In the genomic region with DNA sequence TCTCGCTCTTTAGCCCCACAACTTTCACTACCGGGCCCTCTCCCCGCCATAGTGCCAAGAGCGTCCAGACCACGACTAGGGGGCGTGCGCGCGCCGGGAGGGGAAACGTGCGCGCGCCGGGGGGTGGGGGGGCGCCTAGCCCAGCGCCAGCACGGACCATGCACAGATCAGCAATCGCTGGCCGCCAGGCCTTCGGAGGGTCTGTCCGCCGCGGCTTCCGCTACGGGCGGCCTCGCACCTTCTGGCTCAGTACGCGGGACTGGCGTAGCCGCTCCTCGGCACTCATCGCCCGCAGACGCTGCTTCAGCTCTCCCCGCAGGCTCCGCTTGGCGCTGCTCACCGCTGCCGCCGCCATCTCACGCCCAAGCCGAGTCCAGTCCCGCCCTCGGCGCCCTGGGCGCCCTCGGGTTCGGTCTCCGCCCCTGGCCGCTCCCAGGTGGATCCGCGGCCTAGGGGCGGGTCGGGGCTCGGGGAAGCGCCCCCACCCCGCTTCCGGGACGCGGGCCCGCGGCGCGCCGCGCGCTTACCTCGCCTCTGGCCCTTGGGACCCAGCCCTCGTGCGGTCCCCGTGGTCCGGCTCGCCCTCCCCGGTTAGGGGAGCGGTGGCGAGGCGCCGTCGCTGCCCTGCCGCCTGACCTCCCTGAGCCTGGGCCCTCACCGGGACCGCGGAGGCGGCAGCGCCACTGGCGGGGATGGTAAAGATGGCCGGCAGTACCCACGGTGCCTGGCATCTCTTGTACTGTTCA, we compare ENCODE assay signal across 1 cellular context.
A peak's percentile ranks its signal among the peaks of the same experiment; 100 is the strongest.
TF ChIP-seq lines count a peak whose summit lies in the region.

MTHFS (minus strand) TSS at position 381 of the 746 bp plus-strand sequence; CDS start at position 355, 26 bp downstream.

TF ChIP-seq in HepG2, 621 proteins besides CTCF, POLR2A, EP300 and RAD21 (continued from another document and continues in another):
- TF ChIP-seq, protein P1, sequence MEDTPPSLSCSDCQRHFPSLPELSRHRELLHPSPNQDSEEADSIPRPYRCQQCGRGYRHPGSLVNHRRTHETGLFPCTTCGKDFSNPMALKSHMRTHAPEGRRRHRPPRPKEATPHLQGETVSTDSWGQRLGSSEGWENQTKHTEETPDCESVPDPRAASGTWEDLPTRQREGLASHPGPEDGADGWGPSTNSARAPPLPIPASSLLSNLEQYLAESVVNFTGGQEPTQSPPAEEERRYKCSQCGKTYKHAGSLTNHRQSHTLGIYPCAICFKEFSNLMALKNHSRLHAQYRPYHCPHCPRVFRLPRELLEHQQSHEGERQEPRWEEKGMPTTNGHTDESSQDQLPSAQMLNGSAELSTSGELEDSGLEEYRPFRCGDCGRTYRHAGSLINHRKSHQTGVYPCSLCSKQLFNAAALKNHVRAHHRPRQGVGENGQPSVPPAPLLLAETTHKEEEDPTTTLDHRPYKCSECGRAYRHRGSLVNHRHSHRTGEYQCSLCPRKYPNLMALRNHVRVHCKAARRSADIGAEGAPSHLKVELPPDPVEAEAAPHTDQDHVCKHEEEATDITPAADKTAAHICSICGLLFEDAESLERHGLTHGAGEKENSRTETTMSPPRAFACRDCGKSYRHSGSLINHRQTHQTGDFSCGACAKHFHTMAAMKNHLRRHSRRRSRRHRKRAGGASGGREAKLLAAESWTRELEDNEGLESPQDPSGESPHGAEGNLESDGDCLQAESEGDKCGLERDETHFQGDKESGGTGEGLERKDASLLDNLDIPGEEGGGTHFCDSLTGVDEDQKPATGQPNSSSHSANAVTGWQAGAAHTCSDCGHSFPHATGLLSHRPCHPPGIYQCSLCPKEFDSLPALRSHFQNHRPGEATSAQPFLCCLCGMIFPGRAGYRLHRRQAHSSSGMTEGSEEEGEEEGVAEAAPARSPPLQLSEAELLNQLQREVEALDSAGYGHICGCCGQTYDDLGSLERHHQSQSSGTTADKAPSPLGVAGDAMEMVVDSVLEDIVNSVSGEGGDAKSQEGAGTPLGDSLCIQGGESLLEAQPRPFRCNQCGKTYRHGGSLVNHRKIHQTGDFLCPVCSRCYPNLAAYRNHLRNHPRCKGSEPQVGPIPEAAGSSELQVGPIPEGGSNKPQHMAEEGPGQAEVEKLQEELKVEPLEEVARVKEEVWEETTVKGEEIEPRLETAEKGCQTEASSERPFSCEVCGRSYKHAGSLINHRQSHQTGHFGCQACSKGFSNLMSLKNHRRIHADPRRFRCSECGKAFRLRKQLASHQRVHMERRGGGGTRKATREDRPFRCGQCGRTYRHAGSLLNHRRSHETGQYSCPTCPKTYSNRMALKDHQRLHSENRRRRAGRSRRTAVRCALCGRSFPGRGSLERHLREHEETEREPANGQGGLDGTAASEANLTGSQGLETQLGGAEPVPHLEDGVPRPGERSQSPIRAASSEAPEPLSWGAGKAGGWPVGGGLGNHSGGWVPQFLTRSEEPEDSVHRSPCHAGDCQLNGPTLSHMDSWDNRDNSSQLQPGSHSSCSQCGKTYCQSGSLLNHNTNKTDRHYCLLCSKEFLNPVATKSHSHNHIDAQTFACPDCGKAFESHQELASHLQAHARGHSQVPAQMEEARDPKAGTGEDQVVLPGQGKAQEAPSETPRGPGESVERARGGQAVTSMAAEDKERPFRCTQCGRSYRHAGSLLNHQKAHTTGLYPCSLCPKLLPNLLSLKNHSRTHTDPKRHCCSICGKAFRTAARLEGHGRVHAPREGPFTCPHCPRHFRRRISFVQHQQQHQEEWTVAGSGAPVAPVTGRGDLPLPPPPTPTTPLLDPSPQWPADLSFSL (CRISPR knock-in tag; IDR thresholded peaks at IDR 0.05) = no peak
- peak; percentile 72; the same call in 1 of the 2 replicates for TF ChIP-seq IRX3 (CRISPR knock-in tag; IDR thresholded peaks at IDR 0.05; ENCODE audit: borderline replicate concordance, low read depth)
- TF ChIP-seq ZNF354B (CRISPR knock-in tag; IDR thresholded peaks at IDR 0.05) = no peak
- TF ChIP-seq RELA (CRISPR knock-in tag; IDR thresholded peaks at IDR 0.05) = no peak
- TF ChIP-seq, protein P2, sequence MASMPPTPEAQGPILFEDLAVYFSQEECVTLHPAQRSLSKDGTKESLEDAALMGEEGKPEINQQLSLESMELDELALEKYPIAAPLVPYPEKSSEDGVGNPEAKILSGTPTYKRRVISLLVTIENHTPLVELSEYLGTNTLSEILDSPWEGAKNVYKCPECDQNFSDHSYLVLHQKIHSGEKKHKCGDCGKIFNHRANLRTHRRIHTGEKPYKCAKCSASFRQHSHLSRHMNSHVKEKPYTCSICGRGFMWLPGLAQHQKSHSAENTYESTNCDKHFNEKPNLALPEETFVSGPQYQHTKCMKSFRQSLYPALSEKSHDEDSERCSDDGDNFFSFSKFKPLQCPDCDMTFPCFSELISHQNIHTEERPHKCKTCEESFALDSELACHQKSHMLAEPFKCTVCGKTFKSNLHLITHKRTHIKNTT (CRISPR knock-in tag; IDR thresholded peaks at IDR 0.05) = 0 out of 2 replicates have a peak, but pooled peaks have one; percentile 37
- TF ChIP-seq MYC (CRISPR knock-in tag; IDR thresholded peaks at IDR 0.05; ENCODE audit: borderline replicate concordance) = peak; percentile 88
- TF ChIP-seq, protein P3, sequence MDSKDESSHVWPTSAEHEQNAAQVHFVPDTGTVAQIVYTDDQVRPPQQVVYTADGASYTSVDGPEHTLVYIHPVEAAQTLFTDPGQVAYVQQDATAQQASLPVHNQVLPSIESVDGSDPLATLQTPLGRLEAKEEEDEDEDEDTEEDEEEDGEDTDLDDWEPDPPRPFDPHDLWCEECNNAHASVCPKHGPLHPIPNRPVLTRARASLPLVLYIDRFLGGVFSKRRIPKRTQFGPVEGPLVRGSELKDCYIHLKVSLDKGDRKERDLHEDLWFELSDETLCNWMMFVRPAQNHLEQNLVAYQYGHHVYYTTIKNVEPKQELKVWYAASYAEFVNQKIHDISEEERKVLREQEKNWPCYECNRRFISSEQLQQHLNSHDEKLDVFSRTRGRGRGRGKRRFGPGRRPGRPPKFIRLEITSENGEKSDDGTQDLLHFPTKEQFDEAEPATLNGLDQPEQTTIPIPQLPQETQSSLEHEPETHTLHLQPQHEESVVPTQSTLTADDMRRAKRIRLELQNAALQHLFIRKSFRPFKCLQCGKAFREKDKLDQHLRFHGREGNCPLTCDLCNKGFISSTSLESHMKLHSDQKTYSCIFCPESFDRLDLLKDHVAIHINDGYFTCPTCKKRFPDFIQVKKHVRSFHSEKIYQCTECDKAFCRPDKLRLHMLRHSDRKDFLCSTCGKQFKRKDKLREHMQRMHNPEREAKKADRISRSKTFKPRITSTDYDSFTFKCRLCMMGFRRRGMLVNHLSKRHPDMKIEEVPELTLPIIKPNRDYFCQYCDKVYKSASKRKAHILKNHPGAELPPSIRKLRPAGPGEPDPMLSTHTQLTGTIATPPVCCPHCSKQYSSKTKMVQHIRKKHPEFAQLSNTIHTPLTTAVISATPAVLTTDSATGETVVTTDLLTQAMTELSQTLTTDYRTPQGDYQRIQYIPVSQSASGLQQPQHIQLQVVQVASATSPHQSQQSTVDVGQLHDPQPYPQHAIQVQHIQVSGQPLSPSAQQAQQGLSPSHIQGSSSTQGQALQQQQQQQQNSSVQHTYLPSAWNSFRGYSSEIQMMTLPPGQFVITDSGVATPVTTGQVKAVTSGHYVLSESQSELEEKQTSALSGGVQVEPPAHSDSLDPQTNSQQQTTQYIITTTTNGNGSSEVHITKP (CRISPR knock-in tag; IDR thresholded peaks at IDR 0.05; ENCODE audit: low read depth) = 0 out of 2 replicates have a peak, but pooled peaks have one; percentile 38
- 0 out of 2 replicates have a peak, but pooled peaks have one; percentile 13 for TF ChIP-seq ZNF780A (CRISPR knock-in tag; IDR thresholded peaks at IDR 0.05)
- peak; percentile 91; the same call in 1 of the 2 replicates for TF ChIP-seq ZNF451 (CRISPR knock-in tag; IDR thresholded peaks at IDR 0.05)
- TF ChIP-seq ZSCAN21 (CRISPR knock-in tag; IDR thresholded peaks at IDR 0.05; ENCODE audit: borderline replicate concordance) = peak; percentile 94
- peak; percentile 81 for TF ChIP-seq ISL2 (CRISPR knock-in tag; IDR thresholded peaks at IDR 0.05)
- TF ChIP-seq ZNF720 (CRISPR knock-in tag; IDR thresholded peaks at IDR 0.05) = 0 out of 2 replicates have a peak, but pooled peaks have one; percentile 59
- TF ChIP-seq CC2D1A (CRISPR knock-in tag; IDR thresholded peaks at IDR 0.05) = no peak
- TF ChIP-seq, protein P4, sequence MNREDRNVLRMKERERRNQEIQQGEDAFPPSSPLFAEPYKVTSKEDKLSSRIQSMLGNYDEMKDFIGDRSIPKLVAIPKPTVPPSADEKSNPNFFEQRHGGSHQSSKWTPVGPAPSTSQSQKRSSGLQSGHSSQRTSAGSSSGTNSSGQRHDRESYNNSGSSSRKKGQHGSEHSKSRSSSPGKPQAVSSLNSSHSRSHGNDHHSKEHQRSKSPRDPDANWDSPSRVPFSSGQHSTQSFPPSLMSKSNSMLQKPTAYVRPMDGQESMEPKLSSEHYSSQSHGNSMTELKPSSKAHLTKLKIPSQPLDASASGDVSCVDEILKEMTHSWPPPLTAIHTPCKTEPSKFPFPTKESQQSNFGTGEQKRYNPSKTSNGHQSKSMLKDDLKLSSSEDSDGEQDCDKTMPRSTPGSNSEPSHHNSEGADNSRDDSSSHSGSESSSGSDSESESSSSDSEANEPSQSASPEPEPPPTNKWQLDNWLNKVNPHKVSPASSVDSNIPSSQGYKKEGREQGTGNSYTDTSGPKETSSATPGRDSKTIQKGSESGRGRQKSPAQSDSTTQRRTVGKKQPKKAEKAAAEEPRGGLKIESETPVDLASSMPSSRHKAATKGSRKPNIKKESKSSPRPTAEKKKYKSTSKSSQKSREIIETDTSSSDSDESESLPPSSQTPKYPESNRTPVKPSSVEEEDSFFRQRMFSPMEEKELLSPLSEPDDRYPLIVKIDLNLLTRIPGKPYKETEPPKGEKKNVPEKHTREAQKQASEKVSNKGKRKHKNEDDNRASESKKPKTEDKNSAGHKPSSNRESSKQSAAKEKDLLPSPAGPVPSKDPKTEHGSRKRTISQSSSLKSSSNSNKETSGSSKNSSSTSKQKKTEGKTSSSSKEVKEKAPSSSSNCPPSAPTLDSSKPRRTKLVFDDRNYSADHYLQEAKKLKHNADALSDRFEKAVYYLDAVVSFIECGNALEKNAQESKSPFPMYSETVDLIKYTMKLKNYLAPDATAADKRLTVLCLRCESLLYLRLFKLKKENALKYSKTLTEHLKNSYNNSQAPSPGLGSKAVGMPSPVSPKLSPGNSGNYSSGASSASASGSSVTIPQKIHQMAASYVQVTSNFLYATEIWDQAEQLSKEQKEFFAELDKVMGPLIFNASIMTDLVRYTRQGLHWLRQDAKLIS (CRISPR knock-in tag; IDR thresholded peaks at IDR 0.05) = no peak
- peak; percentile 82; the same call in 1 of the 2 replicates for TF ChIP-seq NAIF1 (CRISPR knock-in tag; IDR thresholded peaks at IDR 0.05; ENCODE audit: borderline replicate concordance)
- TF ChIP-seq NFKBIZ (CRISPR knock-in tag; IDR thresholded peaks at IDR 0.05) = no peak; the same call in 1 of the 2 replicates
- TF ChIP-seq NKX3-1 (CRISPR knock-in tag; IDR thresholded peaks at IDR 0.05) = peak; percentile 96
- TF ChIP-seq, protein P5, sequence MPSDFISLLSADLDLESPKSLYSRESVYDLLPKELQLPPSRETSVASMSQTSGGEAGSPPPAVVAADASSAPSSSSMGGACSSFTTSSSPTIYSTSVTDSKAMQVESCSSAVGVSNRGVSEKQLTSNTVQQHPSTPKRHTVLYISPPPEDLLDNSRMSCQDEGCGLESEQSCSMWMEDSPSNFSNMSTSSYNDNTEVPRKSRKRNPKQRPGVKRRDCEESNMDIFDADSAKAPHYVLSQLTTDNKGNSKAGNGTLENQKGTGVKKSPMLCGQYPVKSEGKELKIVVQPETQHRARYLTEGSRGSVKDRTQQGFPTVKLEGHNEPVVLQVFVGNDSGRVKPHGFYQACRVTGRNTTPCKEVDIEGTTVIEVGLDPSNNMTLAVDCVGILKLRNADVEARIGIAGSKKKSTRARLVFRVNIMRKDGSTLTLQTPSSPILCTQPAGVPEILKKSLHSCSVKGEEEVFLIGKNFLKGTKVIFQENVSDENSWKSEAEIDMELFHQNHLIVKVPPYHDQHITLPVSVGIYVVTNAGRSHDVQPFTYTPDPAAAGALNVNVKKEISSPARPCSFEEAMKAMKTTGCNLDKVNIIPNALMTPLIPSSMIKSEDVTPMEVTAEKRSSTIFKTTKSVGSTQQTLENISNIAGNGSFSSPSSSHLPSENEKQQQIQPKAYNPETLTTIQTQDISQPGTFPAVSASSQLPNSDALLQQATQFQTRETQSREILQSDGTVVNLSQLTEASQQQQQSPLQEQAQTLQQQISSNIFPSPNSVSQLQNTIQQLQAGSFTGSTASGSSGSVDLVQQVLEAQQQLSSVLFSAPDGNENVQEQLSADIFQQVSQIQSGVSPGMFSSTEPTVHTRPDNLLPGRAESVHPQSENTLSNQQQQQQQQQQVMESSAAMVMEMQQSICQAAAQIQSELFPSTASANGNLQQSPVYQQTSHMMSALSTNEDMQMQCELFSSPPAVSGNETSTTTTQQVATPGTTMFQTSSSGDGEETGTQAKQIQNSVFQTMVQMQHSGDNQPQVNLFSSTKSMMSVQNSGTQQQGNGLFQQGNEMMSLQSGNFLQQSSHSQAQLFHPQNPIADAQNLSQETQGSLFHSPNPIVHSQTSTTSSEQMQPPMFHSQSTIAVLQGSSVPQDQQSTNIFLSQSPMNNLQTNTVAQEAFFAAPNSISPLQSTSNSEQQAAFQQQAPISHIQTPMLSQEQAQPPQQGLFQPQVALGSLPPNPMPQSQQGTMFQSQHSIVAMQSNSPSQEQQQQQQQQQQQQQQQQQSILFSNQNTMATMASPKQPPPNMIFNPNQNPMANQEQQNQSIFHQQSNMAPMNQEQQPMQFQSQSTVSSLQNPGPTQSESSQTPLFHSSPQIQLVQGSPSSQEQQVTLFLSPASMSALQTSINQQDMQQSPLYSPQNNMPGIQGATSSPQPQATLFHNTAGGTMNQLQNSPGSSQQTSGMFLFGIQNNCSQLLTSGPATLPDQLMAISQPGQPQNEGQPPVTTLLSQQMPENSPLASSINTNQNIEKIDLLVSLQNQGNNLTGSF (CRISPR knock-in tag; IDR thresholded peaks at IDR 0.05) = peak; percentile 94
- TF ChIP-seq ZMYM4 (CRISPR knock-in tag; IDR thresholded peaks at IDR 0.05) = peak; percentile 79
- TF ChIP-seq MNT (IDR thresholded peaks at IDR 0.05) = no peak
- TF ChIP-seq, protein P6, sequence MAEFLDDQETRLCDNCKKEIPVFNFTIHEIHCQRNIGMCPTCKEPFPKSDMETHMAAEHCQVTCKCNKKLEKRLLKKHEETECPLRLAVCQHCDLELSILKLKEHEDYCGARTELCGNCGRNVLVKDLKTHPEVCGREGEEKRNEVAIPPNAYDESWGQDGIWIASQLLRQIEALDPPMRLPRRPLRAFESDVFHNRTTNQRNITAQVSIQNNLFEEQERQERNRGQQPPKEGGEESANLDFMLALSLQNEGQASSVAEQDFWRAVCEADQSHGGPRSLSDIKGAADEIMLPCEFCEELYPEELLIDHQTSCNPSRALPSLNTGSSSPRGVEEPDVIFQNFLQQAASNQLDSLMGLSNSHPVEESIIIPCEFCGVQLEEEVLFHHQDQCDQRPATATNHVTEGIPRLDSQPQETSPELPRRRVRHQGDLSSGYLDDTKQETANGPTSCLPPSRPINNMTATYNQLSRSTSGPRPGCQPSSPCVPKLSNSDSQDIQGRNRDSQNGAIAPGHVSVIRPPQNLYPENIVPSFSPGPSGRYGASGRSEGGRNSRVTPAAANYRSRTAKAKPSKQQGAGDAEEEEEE (CRISPR knock-in tag; IDR thresholded peaks at IDR 0.05; ENCODE audit: borderline replicate concordance) = no peak; the same call in 1 of the 2 replicates
- 0 out of 2 replicates have a peak, but pooled peaks have one; percentile 23 for TF ChIP-seq FOXK1 (CRISPR knock-in tag; IDR thresholded peaks at IDR 0.05; ENCODE audit: borderline replicate concordance, low read depth)
- peak; percentile 89 for TF ChIP-seq ZNF792 (CRISPR knock-in tag; IDR thresholded peaks at IDR 0.05)
